In genomic region chr1:182781849-182782586, GRCh38 we compare ENCODE assay signal across 8 cellular contexts. TPM values are rescaled to one million over a fixed set of nuclear protein-coding genes. Genes with fewer than 3 reads are reported as not detected.
A peak's percentile ranks its signal among the peaks of the same experiment; 100 is the strongest.
DNase-seq lines count a peak whose midpoint lies in the region; ATAC-seq and TF ChIP-seq lines count a peak whose summit lies in the region.

No MANE protein-coding gene starts in this region.

- TF ChIP-seq CTCF in GM12872 (IDR thresholded peaks at IDR 0.05; ENCODE audit: insufficient read depth, low read depth, low read length), result peak; percentile 91

- ATAC-seq in HG03095 (IDR thresholded peaks at IDR 0.05; ENCODE audit: unreplicated experiment), result peak; percentile 54
- ATAC-seq in left lobe of liver, result peak; percentile 83

- H3K27ac ChIP-seq in caudate nucleus (ENCODE audit: low read depth, low read length), result no peak overlapping the region

- peak; percentile 70 to 85 for DNase-seq in NCI-H446 (lab: John Stamatoyannopoulos, UW)
- DNase-seq in activated CD4-positive, CD25-positive, alpha-beta regulatory T cell treated with anti-CD3 and anti-CD28 coated beads, Interleukin-2, amount 50 U/mL, for 16 hours (ENCODE audit: low read depth, low spot score), result peak; percentile 47
- DNase-seq in caudate nucleus (lab: John Stamatoyannopoulos, UW), result peak in 53 of 61 donors; percentile 7 to 77 (median 46)
- peak; percentile 68 for DNase-seq in left lobe of liver (ENCODE audit: low spot score)
- peak; percentile 45 to 60 (median 48) for DNase-seq in stimulated activated CD4-positive, alpha-beta T cell treated with anti-CD3 and anti-CD28 coated beads, TNF-alpha, amount 100 ng/mL, for 4 hours (ENCODE audit: low read depth in 3 of 3)
- no peak for DNase-seq in mesenteric fat pad (ENCODE audit: low spot score)

RNA-seq across cellular contexts. Expression of gene NPL, which starts 7.6 kb away (rescaled TPM):
- total RNA-seq in left lobe of liver, result 15.0 TPM
- 55.7 TPM for total RNA-seq in mesenteric fat pad

RNA-seq across cellular contexts. Expression of gene DHX9, which starts 57.1 kb away (rescaled TPM):
- total RNA-seq in left lobe of liver (32.1 TPM), mesenteric fat pad (111 TPM)
